Comparison of ENCODE assay signal across 11 cellular contexts in the genomic region with DNA sequence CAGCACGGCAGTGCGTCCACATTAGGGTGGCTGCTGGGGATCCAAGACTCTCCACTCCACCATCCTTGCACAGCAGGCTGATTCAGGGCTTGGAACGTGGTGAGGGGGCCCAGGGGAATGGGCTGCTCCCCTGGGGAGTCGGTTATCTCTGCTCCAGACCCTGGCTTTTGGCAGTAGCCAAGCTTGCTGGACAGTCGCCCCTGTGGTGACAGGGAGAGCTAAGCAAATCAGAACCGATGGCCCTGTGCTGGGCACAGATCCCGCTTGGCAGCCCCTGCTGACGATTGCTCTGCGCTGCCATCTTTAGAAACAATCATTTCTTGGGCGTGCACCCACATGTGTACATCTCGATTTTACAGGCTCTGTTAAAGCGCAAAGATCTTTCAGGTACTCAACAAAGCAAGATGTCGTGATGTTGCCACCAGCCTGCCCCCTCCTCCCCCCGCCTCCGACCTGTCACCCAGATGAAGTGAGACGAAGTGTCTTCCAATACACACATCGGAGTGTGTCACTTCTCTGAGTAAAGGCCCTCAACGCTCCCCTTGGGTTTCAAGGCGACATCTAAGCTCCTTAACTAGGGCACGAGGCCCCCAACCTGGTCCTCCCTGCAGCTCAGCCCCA. TPM values are rescaled to one million over a fixed set of nuclear protein-coding genes. Genes with fewer than 3 reads are reported as not detected.
DNase-seq lines count a peak whose midpoint lies in the region; ATAC-seq and TF ChIP-seq lines count a peak whose summit lies in the region.
"Had no signal": no experiment of that assay in that cellular context is flagged by ENCODE, and none has a peak within 500 bp of the region (broad histone marks: within the 10 kb centered on the region; RNA-seq: fewer than 3 reads in every experiment).

No MANE protein-coding gene starts in this region.

- ATAC-seq in CD4-positive, CD25-positive, alpha-beta regulatory T cell (ENCODE audit: low read depth in 2 of 2), result no peak
- ATAC-seq in WTC11 (no peak), gastrocnemius medialis (no peak), T-cell (replicated peaks in 1 of 4) (no peak), GM18517 (IDR thresholded peaks at IDR 0.05; ENCODE audit: unreplicated experiment) (no peak)
- ATAC-seq: naive thymus-derived CD8-positive, alpha-beta T cell had no signal

- H3K9ac ChIP-seq in iPS-15b (ENCODE audit: low read depth, low read length), result peak overlapping the region; percentile 47

- no peaks in the 10 kb centered on the region for H3K27me3 Mint-ChIP-seq in CD4-positive, CD25-positive, alpha-beta regulatory T cell
- H3K27me3 Mint-ChIP-seq in WTC11 (ENCODE audit: low read depth), result no peaks in the 10 kb centered on the region
- H3K27me3 Mint-ChIP-seq in T-cell, result no peaks in the 10 kb centered on the region
- H3K27me3 Mint-ChIP-seq: activated B cell treated with CpG ODN at 0.5 μM for 24 hours; naive thymus-derived CD8-positive, alpha-beta T cell had no signal

- H3K27ac ChIP-seq in CD4-positive, CD25-positive, alpha-beta regulatory T cell (ENCODE audit: insufficient read depth, low read length, poor library complexity, severe bottlenecking), result no peak overlapping the region
- H3K27ac ChIP-seq in gastrocnemius medialis, result peak overlapping the region; percentile 76 to 90 (median 88)

- no peak for TF ChIP-seq POLR2A in gastrocnemius medialis (IDR thresholded peaks at IDR 0.05)

- CTCF ChIA-PET in WTC11 (lab: Charles Lee) (interaction anchor here (1.3 to 1.4 kb wide), 2 partner anchors 13 to 31 kb away, joined by 3 to 5 read pairs; no protein-coding TSS in a partner anchor), T-cell (lab: Charles Lee) (no interaction called here)

- peak overlapping the region in 2 of 3 donors; percentile 18 to 80 for H3K27ac Mint-ChIP-seq in CD4-positive, CD25-positive, alpha-beta regulatory T cell
- H3K27ac Mint-ChIP-seq in WTC11 (peak overlapping the region; percentile 32; the same call in 1 of the 2 replicates), T-cell (no peak overlapping the region)
- H3K27ac Mint-ChIP-seq: activated B cell treated with CpG ODN at 0.5 μM for 24 hours had no signal

- H3K36me3 ChIP-seq in CD4-positive, CD25-positive, alpha-beta regulatory T cell (ENCODE audit: control insufficient read depth, insufficient read depth, low read length), result peaks cover 2% of the 10 kb centered on the region
- H3K36me3 ChIP-seq in iPS-15b (ENCODE audit: control insufficient read depth, insufficient read depth, low read length) (no peaks in the 10 kb centered on the region), gastrocnemius medialis (no peaks in the 10 kb centered on the region)

- POLR2A ChIA-PET in WTC11 (lab: Charles Lee), result no interaction called here
- POLR2A ChIA-PET in T-cell (lab: Charles Lee), result interaction anchor here in 1 of 2 donors (0.5 to 0.6 kb wide), 3 partner anchors 20 to 581 kb away, joined by 3 to 4 read pairs (median 4); no protein-coding TSS in a partner anchor

- H3K4me3 ChIP-seq in CD4-positive, CD25-positive, alpha-beta regulatory T cell (ENCODE audit: low read depth, low read length), result no peak overlapping the region
- H3K4me3 ChIP-seq in iPS-15b (ENCODE audit: low read depth, low read length), result no peak overlapping the region
- no peak overlapping the region for H3K4me3 ChIP-seq in gastrocnemius medialis

- H3K4me3 Mint-ChIP-seq in CD4-positive, CD25-positive, alpha-beta regulatory T cell, result peak overlapping the region in 2 of 4 donors; percentile 7 to 13
- H3K4me3 Mint-ChIP-seq in WTC11, result no peak overlapping the region
- H3K4me3 Mint-ChIP-seq in T-cell, result no peak overlapping the region
- H3K4me3 Mint-ChIP-seq: activated B cell treated with CpG ODN at 0.5 μM for 24 hours; naive thymus-derived CD8-positive, alpha-beta T cell had no signal

- no peaks in the 10 kb centered on the region for H3K9me3 ChIP-seq in CD4-positive, CD25-positive, alpha-beta regulatory T cell (ENCODE audit: control insufficient read depth in 2 of 2, low read length in 2 of 2)
- H3K9me3 ChIP-seq in iPS-15b (ENCODE audit: control insufficient read depth, insufficient read depth, low read length) (no peaks in the 10 kb centered on the region), gastrocnemius medialis (no peaks in the 10 kb centered on the region)

- no peaks in the 10 kb centered on the region for H3K9me3 Mint-ChIP-seq in CD4-positive, CD25-positive, alpha-beta regulatory T cell
- H3K9me3 Mint-ChIP-seq in WTC11, result no peaks in the 10 kb centered on the region
- no peaks in the 10 kb centered on the region for H3K9me3 Mint-ChIP-seq in T-cell
- H3K9me3 Mint-ChIP-seq: activated B cell treated with CpG ODN at 0.5 μM for 24 hours; naive thymus-derived CD8-positive, alpha-beta T cell had no signal

- DNase-seq in CD4-positive, CD25-positive, alpha-beta regulatory T cell, result no peak
- no peak for DNase-seq in WTC11 (ENCODE audit: low spot score)
- no peak for DNase-seq in gastrocnemius medialis
- no peak for DNase-seq in NCI-H1417 treated with DMSO at 0.1 percent for 48 hours (lab: John Stamatoyannopoulos, UW)
- no peak for DNase-seq in NCI-H2107 (lab: John Stamatoyannopoulos, UW)
- DNase-seq in T-cell, result no peak
- DNase-seq: activated B cell treated with CpG ODN at 0.5 μM for 24 hours; activated T-cell treated with anti-CD3 and anti-CD28 coated beads, Interleukin-2, amount 50 U/mL, for 1 hour; naive thymus-derived CD8-positive, alpha-beta T cell had no signal

- intact Hi-C loops in gastrocnemius medialis (cut with DNase I; ENCODE audit: low total_unique reads), result loop anchor here (5.0 kb wide), 1 partner anchor 57 kb away; the partner anchor contains the start of gene PITPNM2

- TF ChIP-seq CTCF in WTC11 (IDR thresholded peaks at IDR 0.05) (no peak), gastrocnemius medialis (IDR thresholded peaks at IDR 0.05 in 4 of 5, conservative IDR thresholded peaks at IDR 0.05 in 1 of 5) (no peak)

- peaks cover 7 to 61% (median 17%) of the 10 kb centered on the region in 4 donors for H3K4me1 Mint-ChIP-seq in CD4-positive, CD25-positive, alpha-beta regulatory T cell
- peaks cover 4% of the 10 kb centered on the region for H3K4me1 Mint-ChIP-seq in WTC11
- H3K4me1 Mint-ChIP-seq in T-cell, result peaks cover 15 to 36% (median 20%) of the 10 kb centered on the region in 3 donors

- no peaks in the 10 kb centered on the region for H3K27me3 ChIP-seq in CD4-positive, CD25-positive, alpha-beta regulatory T cell (ENCODE audit: control insufficient read depth, insufficient read depth, low read length)
- H3K27me3 ChIP-seq in iPS-15b (ENCODE audit: control insufficient read depth, insufficient read depth, low read length) (no peaks in the 10 kb centered on the region), gastrocnemius medialis (no peaks in the 10 kb centered on the region)

- in situ Hi-C loops in gastrocnemius medialis (cut with MboI; ENCODE audit: low sequenced_read_pairs in 4 of 4), result no loop called here

- H3K4me1 ChIP-seq in CD4-positive, CD25-positive, alpha-beta regulatory T cell (ENCODE audit: control insufficient read depth, insufficient read depth, low read length, poor library complexity, severe bottlenecking), result no peaks in the 10 kb centered on the region
- no peaks in the 10 kb centered on the region for H3K4me1 ChIP-seq in iPS-15b (ENCODE audit: control insufficient read depth, insufficient read depth, low read length)
- H3K4me1 ChIP-seq in gastrocnemius medialis, result peaks cover 66 to 68% of the 10 kb centered on the region in 2 donors

- H3K36me3 Mint-ChIP-seq in CD4-positive, CD25-positive, alpha-beta regulatory T cell, result peaks cover 15% of the 10 kb centered on the region
- no peaks in the 10 kb centered on the region for H3K36me3 Mint-ChIP-seq in WTC11
- peaks cover 6% of the 10 kb centered on the region for H3K36me3 Mint-ChIP-seq in T-cell

TF ChIP-seq in WTC11, 78 proteins besides CTCF, POLR2A, EP300 and RAD21 (continues in another document):
- TF ChIP-seq FOXP1 (CRISPR knock-in tag; IDR thresholded peaks at IDR 0.05; ENCODE audit: borderline replicate concordance), result no peak
- TF ChIP-seq ZNF416 (CRISPR knock-in tag; IDR thresholded peaks at IDR 0.05), result no peak
- no peak for TF ChIP-seq GRHL2 (CRISPR knock-in tag; IDR thresholded peaks at IDR 0.05; ENCODE audit: insufficient replicate concordance, severe bottlenecking)
- TF ChIP-seq, protein P1, sequence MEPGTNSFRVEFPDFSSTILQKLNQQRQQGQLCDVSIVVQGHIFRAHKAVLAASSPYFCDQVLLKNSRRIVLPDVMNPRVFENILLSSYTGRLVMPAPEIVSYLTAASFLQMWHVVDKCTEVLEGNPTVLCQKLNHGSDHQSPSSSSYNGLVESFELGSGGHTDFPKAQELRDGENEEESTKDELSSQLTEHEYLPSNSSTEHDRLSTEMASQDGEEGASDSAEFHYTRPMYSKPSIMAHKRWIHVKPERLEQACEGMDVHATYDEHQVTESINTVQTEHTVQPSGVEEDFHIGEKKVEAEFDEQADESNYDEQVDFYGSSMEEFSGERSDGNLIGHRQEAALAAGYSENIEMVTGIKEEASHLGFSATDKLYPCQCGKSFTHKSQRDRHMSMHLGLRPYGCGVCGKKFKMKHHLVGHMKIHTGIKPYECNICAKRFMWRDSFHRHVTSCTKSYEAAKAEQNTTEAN (CRISPR knock-in tag; IDR thresholded peaks at IDR 0.05), result no peak
- no peak for TF ChIP-seq SP1 (CRISPR knock-in tag; conservative IDR thresholded peaks at IDR 0.05)
- TF ChIP-seq, protein P2, sequence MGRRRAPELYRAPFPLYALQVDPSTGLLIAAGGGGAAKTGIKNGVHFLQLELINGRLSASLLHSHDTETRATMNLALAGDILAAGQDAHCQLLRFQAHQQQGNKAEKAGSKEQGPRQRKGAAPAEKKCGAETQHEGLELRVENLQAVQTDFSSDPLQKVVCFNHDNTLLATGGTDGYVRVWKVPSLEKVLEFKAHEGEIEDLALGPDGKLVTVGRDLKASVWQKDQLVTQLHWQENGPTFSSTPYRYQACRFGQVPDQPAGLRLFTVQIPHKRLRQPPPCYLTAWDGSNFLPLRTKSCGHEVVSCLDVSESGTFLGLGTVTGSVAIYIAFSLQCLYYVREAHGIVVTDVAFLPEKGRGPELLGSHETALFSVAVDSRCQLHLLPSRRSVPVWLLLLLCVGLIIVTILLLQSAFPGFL (CRISPR knock-in tag; IDR thresholded peaks at IDR 0.05; ENCODE audit: borderline replicate concordance), result no peak
- TF ChIP-seq ZNF423 (CRISPR knock-in tag; IDR thresholded peaks at IDR 0.05), result no peak
- TF ChIP-seq JUN (CRISPR knock-in tag; IDR thresholded peaks at IDR 0.05), result no peak
- no peak for TF ChIP-seq NR3C1 (CRISPR knock-in tag; conservative IDR thresholded peaks at IDR 0.05; ENCODE audit: low read depth)
- TF ChIP-seq ZNF396 (CRISPR knock-in tag; IDR thresholded peaks at IDR 0.05; ENCODE audit: borderline replicate concordance), result no peak
- no peak for TF ChIP-seq MAX (CRISPR knock-in tag; IDR thresholded peaks at IDR 0.05)

RNA-seq across cellular contexts. Expression of gene PITPNM2, which starts 55.7 kb away (rescaled TPM):
- total RNA-seq in CD4-positive, CD25-positive, alpha-beta regulatory T cell, result 57.2 TPM
- 1 to 10 TPM; 2.2 to 4.5 (median 3.9) TPM for polyA plus RNA-seq in CD4-positive, CD25-positive, alpha-beta regulatory T cell
- total RNA-seq in WTC11 (2021), result 4.8 to 8.2 TPM (median 7.4 TPM) in 3 replicates
- total RNA-seq in gastrocnemius medialis, result 1 to 10 TPM; 2.1 to 3.8 (median 3.3) TPM
- total RNA-seq in T-cell, result 10 to 100 TPM; 32.0 to 56.5 (median 34.8) TPM

Comparison
In these comparisons a context has a peak if more than half of its experiments do, and no peak if none do; other contexts are left out.
1. H3K27ac Mint-ChIP-seq: peak in CD4-positive, CD25-positive, alpha-beta regulatory T cell (2 of 3) and WTC11 (single experiment); none in T-cell (0 of 2).